ENCODE assay signal across 8 cellular contexts in genomic region chr17:40178021-40178601, GRCh38. TPM values are rescaled to one million over a fixed set of nuclear protein-coding genes. Genes with fewer than 3 reads are reported as not detected.
DNase-seq lines count a peak whose midpoint lies in the region; ATAC-seq and TF ChIP-seq lines count a peak whose summit lies in the region.

No MANE protein-coding gene starts in this region.

- H3K4me1 Mint-ChIP-seq in activated T-cell treated with anti-CD3 and anti-CD28 coated beads, Interleukin-2, amount 50 U/mL, for 24 hours (ENCODE audit: low read depth): peaks cover 15% of the 10 kb centered on the region
- peaks cover 7% of the 10 kb centered on the region for H3K4me1 Mint-ChIP-seq in memory B cell

- no peak for DNase-seq in activated T-cell treated with anti-CD3 and anti-CD28 coated beads, Interleukin-2, amount 50 U/mL, for 24 hours
- no peak for DNase-seq in activated T-cell treated with anti-CD3 and anti-CD28 coated beads, Interleukin-2, amount 50 U/mL, for 1 hour
- DNase-seq in mammary epithelial cell: no peak
- DNase-seq in memory B cell (ENCODE audit: low spot score in 2 of 2): peak in 1 of 2 donors; percentile 35
- no peak for DNase-seq in tibial nerve (ENCODE audit: low spot score in 2 of 2)
- DNase-seq in midbrain (lab: John Stamatoyannopoulos, UW): no peak
- DNase-seq in putamen (ENCODE audit: low spot score): no peak

- H3K9me3 Mint-ChIP-seq in activated T-cell treated with anti-CD3 and anti-CD28 coated beads, Interleukin-2, amount 50 U/mL, for 24 hours: no peaks in the 10 kb centered on the region
- no peaks in the 10 kb centered on the region for H3K9me3 Mint-ChIP-seq in memory B cell

- BruUV-seq in mammary epithelial cell (replicated peaks; lab: Mats Ljungman, UMichigan): no TSS peak

- dilution Hi-C loops in mammary epithelial cell (cut with HindIII; ENCODE audit: low sequenced_read_pairs): loop anchor here (5.0 to 10.0 kb wide), 3 partner anchors 63 to 354 kb away; no protein-coding TSS in a partner anchor

- no peak overlapping the region for H2AFZ ChIP-seq in mammary epithelial cell (ENCODE audit: low read depth, low read length)

- TF ChIP-seq CTCF in mammary epithelial cell (conservative IDR thresholded peaks at IDR 0.05 in 1 of 2, IDR thresholded peaks at IDR 0.05 in 1 of 2; ENCODE audit: extremely low read depth in 1 of 2, insufficient read depth in 1 of 2, low read depth in 1 of 2, low read length in 2 of 2) (peak in 1 of 2 donors; percentile 19), tibial nerve (IDR thresholded peaks at IDR 0.05) (no peak)

- TF ChIP-seq POLR2A in tibial nerve (IDR thresholded peaks at IDR 0.05): no peak

- no peak for ATAC-seq in memory B cell (ENCODE audit: low read depth)
- ATAC-seq in GM21528 (IDR thresholded peaks at IDR 0.05; ENCODE audit: low FRiP score, unreplicated experiment): no peak

- CTCF ChIA-PET in mammary epithelial cell (lab: Charles Lee; ENCODE audit: low non-redundant PET): no interaction called here

- in situ Hi-C loops in mammary epithelial cell (cut with MboI; ENCODE audit: low sequenced_read_pairs in 2 of 2): no loop called here

- H3K27me3 ChIP-seq in mammary epithelial cell (ENCODE audit: insufficient read depth, low read length) (no peaks in the 10 kb centered on the region), tibial nerve (no peaks in the 10 kb centered on the region)

- peaks cover 36% of the 10 kb centered on the region for H3K36me3 Mint-ChIP-seq in activated T-cell treated with anti-CD3 and anti-CD28 coated beads, Interleukin-2, amount 50 U/mL, for 24 hours (ENCODE audit: low read depth)
- H3K36me3 Mint-ChIP-seq in memory B cell: peaks cover 12% of the 10 kb centered on the region

- peak overlapping the region; percentile 95 for H3K4me2 ChIP-seq in mammary epithelial cell (ENCODE audit: insufficient read depth, low read depth, low read length)

- H3K4me1 ChIP-seq in mammary epithelial cell (ENCODE audit: insufficient read depth, low read length) (peaks cover 47% of the 10 kb centered on the region), tibial nerve (peaks cover 0 to 39% (median 13%) of the 10 kb centered on the region in 4 donors)

- H3K36me3 ChIP-seq in mammary epithelial cell (ENCODE audit: insufficient read depth, low read length): no peaks in the 10 kb centered on the region
- peaks cover 0 to 52% (median 0%) of the 10 kb centered on the region in 3 donors for H3K36me3 ChIP-seq in tibial nerve

- H3K9me3 ChIP-seq in mammary epithelial cell (replicated peaks; ENCODE audit: insufficient read depth, low read length): no peaks in the 10 kb centered on the region
- no peaks in the 10 kb centered on the region for H3K9me3 ChIP-seq in tibial nerve

- peak overlapping the region; percentile 60 to 80 (median 65) for H3K4me3 ChIP-seq in mammary epithelial cell (replicated peaks in 1 of 3; ENCODE audit: insufficient read depth in 1 of 3, low read depth in 2 of 3, low read length in 3 of 3)
- peak overlapping the region; percentile 27 to 63 (median 46) for H3K4me3 ChIP-seq in tibial nerve

- H3K27ac Mint-ChIP-seq in activated T-cell treated with anti-CD3 and anti-CD28 coated beads, Interleukin-2, amount 50 U/mL, for 24 hours: no peak overlapping the region
- H3K27ac Mint-ChIP-seq in memory B cell: no peak overlapping the region

- H3K79me2 ChIP-seq in mammary epithelial cell (ENCODE audit: insufficient read depth, low read length): peaks cover 9% of the 10 kb centered on the region

- intact Hi-C loops in mammary epithelial cell (cut with micrococcal nuclease): no loop called here

- H3K9ac ChIP-seq in mammary epithelial cell (ENCODE audit: insufficient read depth, low read length): no peak overlapping the region

- no peak overlapping the region for H3K27ac ChIP-seq in mammary epithelial cell (ENCODE audit: insufficient read depth, low read depth, low read length)
- peak overlapping the region in 3 of 4 donors; percentile 19 to 85 (median 65) for H3K27ac ChIP-seq in tibial nerve

- TF ChIP-seq EP300 in tibial nerve (IDR thresholded peaks at IDR 0.05): no peak

- peak overlapping the region; percentile 25 for H3K4me3 Mint-ChIP-seq in activated T-cell treated with anti-CD3 and anti-CD28 coated beads, Interleukin-2, amount 50 U/mL, for 24 hours
- peak overlapping the region; percentile 65 for H3K4me3 Mint-ChIP-seq in memory B cell

- no peaks in the 10 kb centered on the region for H3K27me3 Mint-ChIP-seq in activated T-cell treated with anti-CD3 and anti-CD28 coated beads, Interleukin-2, amount 50 U/mL, for 24 hours
- H3K27me3 Mint-ChIP-seq in memory B cell: no peaks in the 10 kb centered on the region

- 16% methylated on average over 22 of the region's 46 CpGs for WGBS in mammary epithelial cell (ENCODE audit: low coverage, missing lambda C conversion rate)
- WGBS in tibial nerve, 2 donors: 45 to 48% methylated on average over 38 to 40 of the region's 46 CpGs

- no peaks in the 10 kb centered on the region for H4K20me1 ChIP-seq in mammary epithelial cell (ENCODE audit: insufficient read depth, low read length)

RNA-seq across cellular contexts. Expression of gene RAPGEFL1, which starts 0.8 kb away (rescaled TPM):
- total RNA-seq in mammary epithelial cell (10 to 100 TPM; 19.7 to 25.2 TPM), tibial nerve (10 to 100 TPM in 1 of 4 donors, 1 to 10 TPM in 3; 4.8 to 30.0 (median 6.9) TPM)
- 24.3 TPM for polyA plus RNA-seq in mammary epithelial cell
- polyA minus RNA-seq in mammary epithelial cell: 45.6 TPM

RNA-seq across cellular contexts. Expression of gene CASC3, which starts 37.8 kb away (rescaled TPM):
- 10 to 100 TPM; 28.7 to 61.9 TPM for total RNA-seq in mammary epithelial cell
- 25.7 TPM for polyA plus RNA-seq in mammary epithelial cell
- 74.9 TPM for polyA minus RNA-seq in mammary epithelial cell
- 100 to 1,000 TPM in 1 of 4 donors, 10 to 100 TPM in 3; 85.2 to 122 (median 93.4) TPM for total RNA-seq in tibial nerve

RNA-seq across cellular contexts. Expression of gene WIPF2, which starts 41.0 kb away (rescaled TPM):
- total RNA-seq in mammary epithelial cell: 10 to 100 TPM in 1 of 2 donors, 1 to 10 TPM in 1; 8.8 to 33.2 TPM
- polyA plus RNA-seq in mammary epithelial cell: 9.1 TPM
- 14.9 TPM for polyA minus RNA-seq in mammary epithelial cell
- 10 to 100 TPM in 2 of 4 donors, 1 to 10 TPM in 2; 7.7 to 11.1 (median 9.5) TPM for total RNA-seq in tibial nerve

RNA-seq across cellular contexts. Expression of gene MSL1, which starts 56.3 kb away (rescaled TPM):
- total RNA-seq in mammary epithelial cell (10 to 100 TPM; 36.8 to 72.1 TPM), tibial nerve (100 to 1,000 TPM in 3 of 4 donors, 10 to 100 TPM in 1; 78.0 to 113 (median 107) TPM)
- polyA plus RNA-seq in mammary epithelial cell: 41.3 TPM
- polyA minus RNA-seq in mammary epithelial cell: 53.9 TPM
